ENCODE assay signal across 9 cellular contexts in the genomic region with DNA sequence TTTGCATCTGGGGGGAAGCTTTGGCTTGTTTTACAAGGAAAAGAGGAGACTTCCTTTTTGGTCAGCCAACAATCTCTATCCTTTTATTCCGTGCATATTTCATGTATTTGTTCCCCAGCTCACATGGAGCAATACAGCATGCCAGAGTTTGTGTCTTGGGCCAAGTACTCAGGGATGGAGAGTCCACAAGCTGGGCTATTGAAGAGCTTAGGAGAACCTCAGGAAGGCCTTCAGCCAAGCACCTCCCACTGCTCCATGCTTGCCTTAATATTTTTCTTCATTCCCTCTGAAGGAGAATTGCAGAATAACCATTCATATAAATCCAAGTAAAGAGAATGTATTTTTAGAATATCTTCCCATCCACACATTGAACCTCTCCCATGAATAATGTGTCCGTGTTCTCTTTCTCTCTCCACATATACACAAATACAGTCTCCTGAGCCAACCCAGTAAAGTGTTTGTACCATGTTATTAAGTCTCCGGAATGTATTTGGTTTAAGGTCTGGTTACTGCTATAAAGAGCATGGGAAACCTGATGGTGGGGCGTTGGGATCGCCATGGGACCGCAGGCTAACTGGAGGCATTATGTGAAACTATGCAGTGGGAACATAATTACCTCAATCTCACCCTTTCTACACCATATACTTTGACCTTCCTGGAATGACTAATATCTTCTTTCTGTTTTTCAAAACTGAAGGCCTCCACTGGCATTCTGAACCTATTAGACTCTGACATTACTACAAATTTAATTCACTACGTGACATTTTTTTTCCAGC. TPM values are rescaled to one million over a fixed set of nuclear protein-coding genes. Genes with fewer than 3 reads are reported as not detected.
DNase-seq lines count a peak whose midpoint lies in the region; ATAC-seq and TF ChIP-seq lines count a peak whose summit lies in the region.
"Had no signal": no experiment of that assay in that cellular context is flagged by ENCODE, and none has a peak within 500 bp of the region (broad histone marks: within the 10 kb centered on the region; RNA-seq: fewer than 3 reads in every experiment).

No MANE protein-coding gene starts in this region.

- peaks cover 0 to 5% of the 10 kb centered on the region in 2 donors for H3K27me3 ChIP-seq in mucosa of rectum (ENCODE audit: control insufficient read depth in 2 of 2, insufficient read depth in 2 of 2, low read length in 2 of 2)
- no peaks in the 10 kb centered on the region for H3K27me3 ChIP-seq in upper lobe of right lung
- no peaks in the 10 kb centered on the region for H3K27me3 ChIP-seq in CD4-positive, alpha-beta memory T cell (ENCODE audit: insufficient read depth, low read length)

- peaks cover 42% of the 10 kb centered on the region for H3K27me3 Mint-ChIP-seq in activated naive CD8-positive, alpha-beta T cell treated with anti-CD3 and anti-CD28 coated beads for 36 hours
- peaks cover 34 to 42% of the 10 kb centered on the region in 2 donors for H3K27me3 Mint-ChIP-seq in CD4-positive, alpha-beta memory T cell

- no peaks in the 10 kb centered on the region for H3K36me3 Mint-ChIP-seq in activated naive CD8-positive, alpha-beta T cell treated with anti-CD3 and anti-CD28 coated beads for 36 hours
- H3K36me3 Mint-ChIP-seq in CD4-positive, alpha-beta memory T cell = no peaks in the 10 kb centered on the region

- H3K4me3 Mint-ChIP-seq in activated naive CD8-positive, alpha-beta T cell treated with anti-CD3 and anti-CD28 coated beads for 36 hours = no peak overlapping the region
- H3K4me3 Mint-ChIP-seq in CD4-positive, alpha-beta memory T cell = no peak overlapping the region
- H3K4me3 Mint-ChIP-seq: T-helper 2 cell treated with Interferon-gamma antibody and Interleukin-4, amounts not matched to agents 5 μg/mL and 100 μg/mL, for 36 hours had no signal

- intact Hi-C loops in upper lobe of right lung (cut with DNase I) = no loop called here
- intact Hi-C loops in CD4-positive, alpha-beta memory T cell (cut with micrococcal nuclease) = no loop called here

- H3K9ac ChIP-seq in mucosa of rectum (ENCODE audit: low read depth in 1 of 2, low read length in 2 of 2) = peak overlapping the region in 1 of 2 donors; percentile 14

- H3K36me3 ChIP-seq in mucosa of rectum (ENCODE audit: control insufficient read depth in 2 of 2, insufficient read depth in 2 of 2, low read length in 2 of 2) (no peaks in the 10 kb centered on the region), upper lobe of right lung (no peaks in the 10 kb centered on the region)
- no peaks in the 10 kb centered on the region for H3K36me3 ChIP-seq in CD4-positive, alpha-beta memory T cell (ENCODE audit: insufficient read depth, low read length)

- POLR2A ChIA-PET in CD4-positive, alpha-beta memory T cell (lab: Charles Lee; ENCODE audit: partially characterized antibody) = no interaction called here

- DNase-seq in NCI-H2227 treated with DMSO at 0.1 percent for 48 hours (lab: John Stamatoyannopoulos, UW) (peak; percentile 21), fibroblast of gingiva (ENCODE audit: low read depth) (peak; percentile 94), upper lobe of right lung (no peak), NCI-H187 (lab: John Stamatoyannopoulos, UW) (no peak)
- DNase-seq in activated naive CD8-positive, alpha-beta T cell treated with anti-CD3 and anti-CD28 coated beads for 36 hours = no peak
- no peak for DNase-seq in CD4-positive, alpha-beta memory T cell
- DNase-seq: NCI-H524 had no signal

- H3K4me1 Mint-ChIP-seq in activated naive CD8-positive, alpha-beta T cell treated with anti-CD3 and anti-CD28 coated beads for 36 hours = peaks cover 12% of the 10 kb centered on the region
- H3K4me1 Mint-ChIP-seq in CD4-positive, alpha-beta memory T cell = peaks cover 7 to 17% (median 14%) of the 10 kb centered on the region in 4 donors

- no peak overlapping the region for H3K27ac Mint-ChIP-seq in activated naive CD8-positive, alpha-beta T cell treated with anti-CD3 and anti-CD28 coated beads for 36 hours
- H3K27ac Mint-ChIP-seq in CD4-positive, alpha-beta memory T cell = no peak overlapping the region
- H3K27ac Mint-ChIP-seq: T-helper 2 cell treated with Interferon-gamma antibody and Interleukin-4, amounts not matched to agents 5 μg/mL and 100 μg/mL, for 36 hours had no signal

- peak; percentile 65 for ATAC-seq in upper lobe of right lung

- H3K27ac ChIP-seq in mucosa of rectum (ENCODE audit: low read depth in 2 of 2, low read length in 2 of 2) = peak overlapping the region; percentile 44 to 56
- peak overlapping the region; percentile 87 for H3K27ac ChIP-seq in upper lobe of right lung
- H3K27ac ChIP-seq in CD4-positive, alpha-beta memory T cell (ENCODE audit: low read depth, low read length) = no peak overlapping the region

- H3K4me1 ChIP-seq in mucosa of rectum (ENCODE audit: control insufficient read depth in 2 of 2, insufficient read depth in 2 of 2, low read length in 2 of 2) (peaks cover 0 to 3% of the 10 kb centered on the region in 2 donors), upper lobe of right lung (peaks cover 4% of the 10 kb centered on the region)
- peaks cover 14% of the 10 kb centered on the region for H3K4me1 ChIP-seq in CD4-positive, alpha-beta memory T cell (ENCODE audit: insufficient read depth, low read length)

- no peaks in the 10 kb centered on the region for H3K9me3 Mint-ChIP-seq in activated naive CD8-positive, alpha-beta T cell treated with anti-CD3 and anti-CD28 coated beads for 36 hours
- peaks cover 0 to 2% (median 0%) of the 10 kb centered on the region in 8 donors for H3K9me3 Mint-ChIP-seq in CD4-positive, alpha-beta memory T cell
- H3K9me3 Mint-ChIP-seq: T-helper 2 cell treated with Interferon-gamma antibody and Interleukin-4, amounts not matched to agents 5 μg/mL and 100 μg/mL, for 36 hours had no signal

- no peak for TF ChIP-seq CTCF in upper lobe of right lung (IDR thresholded peaks at IDR 0.05)

- CTCF ChIA-PET in CD4-positive, alpha-beta memory T cell (lab: Charles Lee; ENCODE audit: partially characterized antibody) = no interaction called here

- H3K9me3 ChIP-seq in mucosa of rectum (ENCODE audit: control insufficient read depth in 2 of 2, low read length in 2 of 2) (no peaks in the 10 kb centered on the region), upper lobe of right lung (no peaks in the 10 kb centered on the region)
- no peaks in the 10 kb centered on the region for H3K9me3 ChIP-seq in CD4-positive, alpha-beta memory T cell (ENCODE audit: control insufficient read depth in 1 of 2, low read length in 2 of 2)

- peak overlapping the region; percentile 22 to 71 for H3K4me3 ChIP-seq in mucosa of rectum (ENCODE audit: low read length in 2 of 2)
- peak overlapping the region; percentile 63 for H3K4me3 ChIP-seq in upper lobe of right lung
- no peak overlapping the region for H3K4me3 ChIP-seq in CD4-positive, alpha-beta memory T cell (ENCODE audit: low read length in 2 of 2)

RNA-seq across cellular contexts. Expression of a gene that starts 3.0 kb away (rescaled TPM):
- total RNA-seq in upper lobe of right lung = 134 TPM
- total RNA-seq in activated naive CD8-positive, alpha-beta T cell treated with anti-CD3 and anti-CD28 coated beads for 36 hours = not detected
- not detected for total RNA-seq in CD4-positive, alpha-beta memory T cell
- not detected for polyA plus RNA-seq in CD4-positive, alpha-beta memory T cell

Comparison
In these comparisons a context has a peak if more than half of its experiments do, and no peak if none do; other contexts are left out.
1. DNase-seq: peak in NCI-H2227 treated with DMSO at 0.1 percent for 48 hours (single experiment) and fibroblast of gingiva (single experiment); none in upper lobe of right lung (single experiment), activated naive CD8-positive, alpha-beta T cell treated with anti-CD3 and anti-CD28 coated beads for 36 hours (single experiment), NCI-H187 (0 of 2) and CD4-positive, alpha-beta memory T cell (0 of 5).
2. H3K4me3 ChIP-seq: peak in mucosa of rectum (2 of 2) and upper lobe of right lung (single experiment); none in CD4-positive, alpha-beta memory T cell (0 of 2).
3. RNA of a gene that starts 3.0 kb away (total RNA-seq): 134 TPM in upper lobe of right lung (single experiment); not detected in activated naive CD8-positive, alpha-beta T cell treated with anti-CD3 and anti-CD28 coated beads for 36 hours and not detected in CD4-positive, alpha-beta memory T cell; every median in the first group is over 100 times any median in the second.